ENCODE assay signal across 1 cellular context in the genomic region with DNA sequence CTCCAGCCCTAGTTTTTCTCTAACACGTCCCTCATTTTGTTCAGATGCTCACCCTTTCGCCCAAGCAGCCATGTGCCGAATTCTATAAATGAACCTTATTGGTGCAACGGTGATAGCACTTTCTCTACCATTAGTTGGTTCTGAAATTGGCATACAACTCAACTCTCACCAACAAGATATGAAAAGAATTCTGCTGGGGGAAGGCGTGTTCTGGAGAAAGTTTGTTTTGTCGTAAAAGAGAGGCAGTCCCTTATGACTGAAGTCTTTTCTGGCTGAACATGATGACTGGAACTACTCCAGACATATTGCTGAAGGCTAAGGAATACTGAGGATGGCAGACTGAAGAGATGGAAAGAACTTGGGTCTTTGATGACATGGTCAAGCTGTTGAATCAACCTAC.
TF ChIP-seq lines count a peak whose summit lies in the region.

No MANE protein-coding gene starts in this region.

TF ChIP-seq in GM12878, 131 proteins besides CTCF, POLR2A, EP300 and RAD21 (continued from another document):
- TF ChIP-seq, protein P1, sequence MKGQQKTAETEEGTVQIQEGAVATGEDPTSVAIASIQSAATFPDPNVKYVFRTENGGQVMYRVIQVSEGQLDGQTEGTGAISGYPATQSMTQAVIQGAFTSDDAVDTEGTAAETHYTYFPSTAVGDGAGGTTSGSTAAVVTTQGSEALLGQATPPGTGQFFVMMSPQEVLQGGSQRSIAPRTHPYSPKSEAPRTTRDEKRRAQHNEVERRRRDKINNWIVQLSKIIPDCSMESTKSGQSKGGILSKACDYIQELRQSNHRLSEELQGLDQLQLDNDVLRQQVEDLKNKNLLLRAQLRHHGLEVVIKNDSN (IDR thresholded peaks at IDR 0.05; ENCODE audit: borderline replicate concordance, extremely low read length, insufficient read depth, low read depth, low read length): no peak
- TF ChIP-seq, protein P2, sequence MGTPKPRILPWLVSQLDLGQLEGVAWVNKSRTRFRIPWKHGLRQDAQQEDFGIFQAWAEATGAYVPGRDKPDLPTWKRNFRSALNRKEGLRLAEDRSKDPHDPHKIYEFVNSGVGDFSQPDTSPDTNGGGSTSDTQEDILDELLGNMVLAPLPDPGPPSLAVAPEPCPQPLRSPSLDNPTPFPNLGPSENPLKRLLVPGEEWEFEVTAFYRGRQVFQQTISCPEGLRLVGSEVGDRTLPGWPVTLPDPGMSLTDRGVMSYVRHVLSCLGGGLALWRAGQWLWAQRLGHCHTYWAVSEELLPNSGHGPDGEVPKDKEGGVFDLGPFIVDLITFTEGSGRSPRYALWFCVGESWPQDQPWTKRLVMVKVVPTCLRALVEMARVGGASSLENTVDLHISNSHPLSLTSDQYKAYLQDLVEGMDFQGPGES (IDR thresholded peaks at IDR 0.05): no peak
- no peak for TF ChIP-seq SMAD1 (IDR thresholded peaks at IDR 0.05; ENCODE audit: low read depth, partially characterized antibody)
- TF ChIP-seq, protein P3, sequence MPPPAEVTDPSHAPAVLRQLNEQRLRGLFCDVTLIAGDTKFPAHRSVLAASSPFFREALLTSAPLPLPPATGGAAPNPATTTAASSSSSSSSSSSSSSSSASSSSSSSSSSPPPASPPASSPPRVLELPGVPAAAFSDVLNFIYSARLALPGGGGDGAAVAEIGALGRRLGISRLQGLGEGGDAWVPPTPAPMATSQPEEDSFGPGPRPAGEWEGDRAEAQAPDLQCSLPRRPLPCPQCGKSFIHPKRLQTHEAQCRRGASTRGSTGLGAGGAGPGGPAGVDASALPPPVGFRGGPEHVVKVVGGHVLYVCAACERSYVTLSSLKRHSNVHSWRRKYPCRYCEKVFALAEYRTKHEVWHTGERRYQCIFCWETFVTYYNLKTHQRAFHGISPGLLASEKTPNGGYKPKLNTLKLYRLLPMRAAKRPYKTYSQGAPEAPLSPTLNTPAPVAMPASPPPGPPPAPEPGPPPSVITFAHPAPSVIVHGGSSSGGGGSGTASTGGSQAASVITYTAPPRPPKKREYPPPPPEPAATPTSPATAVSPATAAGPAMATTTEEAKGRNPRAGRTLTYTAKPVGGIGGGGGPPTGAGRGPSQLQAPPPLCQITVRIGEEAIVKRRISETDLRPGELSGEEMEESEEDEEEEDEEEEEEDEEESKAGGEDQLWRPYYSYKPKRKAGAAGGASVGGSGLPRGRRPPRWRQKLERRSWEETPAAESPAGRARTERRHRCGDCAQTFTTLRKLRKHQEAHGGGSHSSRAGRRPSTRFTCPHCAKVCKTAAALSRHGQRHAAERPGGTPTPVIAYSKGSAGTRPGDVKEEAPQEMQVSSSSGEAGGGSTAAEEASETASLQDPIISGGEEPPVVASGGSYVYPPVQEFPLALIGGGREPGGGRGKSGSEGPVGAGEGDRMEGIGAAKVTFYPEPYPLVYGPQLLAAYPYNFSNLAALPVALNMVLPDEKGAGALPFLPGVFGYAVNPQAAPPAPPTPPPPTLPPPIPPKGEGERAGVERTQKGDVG (CRISPR knock-in tag; IDR thresholded peaks at IDR 0.05): no peak
- no peak for TF ChIP-seq IKZF1 (conservative IDR thresholded peaks at IDR 0.05)
- TF ChIP-seq BACH1 (IDR thresholded peaks at IDR 0.05; ENCODE audit: borderline replicate concordance): no peak
- no peak for TF ChIP-seq ZNF24 (IDR thresholded peaks at IDR 0.05)
- TF ChIP-seq DPF2 (IDR thresholded peaks at IDR 0.05): no peak
